35 cellular contexts compared by ENCODE assay signal in the genomic region with DNA sequence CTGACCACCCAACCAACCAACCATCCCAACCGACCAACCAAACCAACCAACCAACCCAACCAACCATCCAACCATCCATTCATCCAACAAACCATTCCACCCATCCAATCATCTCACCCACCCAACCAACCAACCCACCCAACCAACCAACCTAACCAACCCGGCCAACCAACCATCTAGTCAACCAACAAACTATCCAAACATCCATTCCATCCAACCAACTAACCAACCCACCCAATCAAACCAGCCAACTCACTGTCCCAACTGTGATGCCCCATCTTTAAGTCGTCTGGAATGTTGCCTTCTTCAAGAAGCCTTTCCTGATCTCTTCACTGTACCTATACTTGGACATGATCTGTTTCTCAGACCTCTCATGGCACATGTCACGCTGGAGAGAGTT. TPM values are rescaled to one million over a fixed set of nuclear protein-coding genes. Genes with fewer than 3 reads are reported as not detected.
"Had no signal": no experiment of that assay in that cellular context is flagged by ENCODE, and none has a peak within 500 bp of the region (broad histone marks: within the 10 kb centered on the region; RNA-seq: fewer than 3 reads in every experiment).

No MANE protein-coding gene starts in this region.

- DNase-seq: activated B cell treated with CpG ODN at 0.5 μM for 24 hours; activated CD4-positive, alpha-beta memory T cell treated with anti-CD3 and anti-CD28 coated beads, Interleukin-2, amount 10 ng/mL, durations not matched to agents 7 days and 5 days; activated CD4-positive, alpha-beta T cell treated with anti-CD3 and anti-CD28 coated beads for 48 hours; activated effector memory CD4-positive, alpha-beta T cell treated with anti-CD3 and anti-CD28 coated beads, Interleukin-2, amount 50 U/mL, for 16 hours; activated naive CD4-positive, alpha-beta T cell treated with anti-CD3 and anti-CD28 coated beads for 36 hours; activated naive CD8-positive, alpha-beta T cell treated with anti-CD3 and anti-CD28 coated beads for 36 hours; activated naive CD8-positive, alpha-beta T cell treated with anti-CD3 and anti-CD28 coated beads, Interleukin-2, amount 50 U/mL, for 24 hours; activated T-cell treated with anti-CD3 and anti-CD28 coated beads, Interleukin-2, amount 50 U/mL, for 1 hour; activated T-cell treated with anti-CD3 and anti-CD28 coated beads, Interleukin-2, amount 50 U/mL, for 48 hours; adrenal gland; amygdala; aorta; central memory CD4-positive, alpha-beta T cell; cerebellar nuclear complex; dorsolateral prefrontal cortex; effector memory CD4-positive, alpha-beta T cell; endodermal cell; foreskin melanocyte; heart right ventricle; T-helper 1 cell; T-helper 17 cell; T1000 had no signal

- H3K27ac Mint-ChIP-seq: activated B cell treated with CpG ODN at 0.5 μM for 24 hours; activated CD4-positive, alpha-beta memory T cell treated with anti-CD3 and anti-CD28 coated beads, Interleukin-2, amount 10 ng/mL, durations not matched to agents 7 days and 5 days; activated naive CD4-positive, alpha-beta T cell treated with anti-CD3 and anti-CD28 coated beads for 36 hours; activated naive CD4-positive, alpha-beta T cell treated with anti-CD3 and anti-CD28 coated beads, Interleukin-2, amount 50 U/mL, for 24 hours; activated naive CD8-positive, alpha-beta T cell treated with anti-CD3 and anti-CD28 coated beads for 36 hours; activated naive CD8-positive, alpha-beta T cell treated with anti-CD3 and anti-CD28 coated beads, Interleukin-2, amount 50 U/mL, for 24 hours; activated T-helper 1 cell treated with anti-CD3 and anti-CD28 coated beads, Interleukin-12 subunit alpha, Interleukin-12 subunit beta, Interleukin-2, Interleukin-4 antibody, amounts not matched to agents 30 ng/mL and 10 ng/mL and 1 ng/mL, durations not matched to agents 14 hours and 24 hours and 36 hours; activated T-helper 2 cell treated with anti-CD3 and anti-CD28 coated beads, Interferon-gamma antibody, Interleukin-2, Interleukin-4, amounts not matched to agents 10 μg/mL and 5 μg/mL and 100 μg/mL, durations not matched to agents 14 hours and 24 hours and 36 hours; brain; dendritic cell treated with granulocyte-macrophage colony-stimulating factor and Interleukin-4, amounts not matched to agents 40 ng/mL and 50 ng/mL, for 4 days; endodermal cell; T-helper 17 cell; T-helper 2 cell treated with Interferon-gamma antibody and Interleukin-4, amounts not matched to agents 5 μg/mL and 100 μg/mL, for 36 hours had no signal

- H3K27ac ChIP-seq: cardiac muscle cell, dorsolateral prefrontal cortex, WERI-Rb-1 had no signal

- H3K4me3 ChIP-seq: adrenal gland, breast epithelium, cardiac muscle cell, coronary artery, dorsolateral prefrontal cortex, gastroesophageal sphincter, heart right ventricle had no signal

- H3K4me3 Mint-ChIP-seq: activated B cell treated with CpG ODN at 0.5 μM for 24 hours; activated CD4-positive, alpha-beta memory T cell treated with anti-CD3 and anti-CD28 coated beads, Interleukin-2, amount 10 ng/mL, durations not matched to agents 7 days and 5 days; activated naive CD4-positive, alpha-beta T cell treated with anti-CD3 and anti-CD28 coated beads for 36 hours; activated naive CD4-positive, alpha-beta T cell treated with anti-CD3 and anti-CD28 coated beads, Interleukin-2, amount 50 U/mL, for 24 hours; activated naive CD8-positive, alpha-beta T cell treated with anti-CD3 and anti-CD28 coated beads for 36 hours; activated naive CD8-positive, alpha-beta T cell treated with anti-CD3 and anti-CD28 coated beads, Interleukin-2, amount 50 U/mL, for 24 hours; activated T-helper 1 cell treated with anti-CD3 and anti-CD28 coated beads, Interleukin-12 subunit alpha, Interleukin-12 subunit beta, Interleukin-2, Interleukin-4 antibody, amounts not matched to agents 30 ng/mL and 10 ng/mL and 1 ng/mL, durations not matched to agents 14 hours and 24 hours and 36 hours; brain; dendritic cell treated with granulocyte-macrophage colony-stimulating factor and Interleukin-4, amounts not matched to agents 40 ng/mL and 50 ng/mL, for 4 days; endodermal cell; T-helper 17 cell; T-helper 2 cell treated with Interferon-gamma antibody and Interleukin-4, amounts not matched to agents 5 μg/mL and 100 μg/mL, for 36 hours had no signal

- H3K36me3 ChIP-seq: adrenal gland, breast epithelium, cardiac muscle cell, gastroesophageal sphincter, heart right ventricle, WERI-Rb-1 had no signal

- H3K27me3 ChIP-seq: adrenal gland, breast epithelium, cardiac muscle cell, gastroesophageal sphincter, heart right ventricle had no signal

- H3K9me3 Mint-ChIP-seq: activated B cell treated with CpG ODN at 0.5 μM for 24 hours; activated CD4-positive, alpha-beta memory T cell treated with anti-CD3 and anti-CD28 coated beads, Interleukin-2, amount 10 ng/mL, durations not matched to agents 7 days and 5 days; activated naive CD4-positive, alpha-beta T cell treated with anti-CD3 and anti-CD28 coated beads for 36 hours; activated naive CD4-positive, alpha-beta T cell treated with anti-CD3 and anti-CD28 coated beads, Interleukin-2, amount 50 U/mL, for 24 hours; activated naive CD8-positive, alpha-beta T cell treated with anti-CD3 and anti-CD28 coated beads for 36 hours; activated naive CD8-positive, alpha-beta T cell treated with anti-CD3 and anti-CD28 coated beads, Interleukin-2, amount 50 U/mL, for 24 hours; activated T-helper 1 cell treated with anti-CD3 and anti-CD28 coated beads, Interleukin-12 subunit alpha, Interleukin-12 subunit beta, Interleukin-2, Interleukin-4 antibody, amounts not matched to agents 30 ng/mL and 10 ng/mL and 1 ng/mL, durations not matched to agents 14 hours and 24 hours and 36 hours; activated T-helper 2 cell treated with anti-CD3 and anti-CD28 coated beads, Interferon-gamma antibody, Interleukin-2, Interleukin-4, amounts not matched to agents 10 μg/mL and 5 μg/mL and 100 μg/mL, durations not matched to agents 14 hours and 24 hours and 36 hours; brain; dendritic cell treated with granulocyte-macrophage colony-stimulating factor and Interleukin-4, amounts not matched to agents 40 ng/mL and 50 ng/mL, for 4 days; T-helper 2 cell treated with Interferon-gamma antibody and Interleukin-4, amounts not matched to agents 5 μg/mL and 100 μg/mL, for 36 hours had no signal

- H3K36me3 Mint-ChIP-seq: activated naive CD4-positive, alpha-beta T cell treated with anti-CD3 and anti-CD28 coated beads, Interleukin-2, amount 50 U/mL, for 24 hours; activated naive CD8-positive, alpha-beta T cell treated with anti-CD3 and anti-CD28 coated beads for 36 hours; brain had no signal

- H3K27me3 Mint-ChIP-seq: activated B cell treated with CpG ODN at 0.5 μM for 24 hours; activated CD4-positive, alpha-beta memory T cell treated with anti-CD3 and anti-CD28 coated beads, Interleukin-2, amount 10 ng/mL, durations not matched to agents 7 days and 5 days; activated naive CD4-positive, alpha-beta T cell treated with anti-CD3 and anti-CD28 coated beads, Interleukin-2, amount 50 U/mL, for 24 hours; activated naive CD8-positive, alpha-beta T cell treated with anti-CD3 and anti-CD28 coated beads for 36 hours; activated naive CD8-positive, alpha-beta T cell treated with anti-CD3 and anti-CD28 coated beads, Interleukin-2, amount 50 U/mL, for 24 hours; brain; dendritic cell treated with granulocyte-macrophage colony-stimulating factor and Interleukin-4, amounts not matched to agents 40 ng/mL and 50 ng/mL, for 4 days; T-helper 17 cell had no signal

- ATAC-seq: activated CD4-positive, CD25-positive, alpha-beta regulatory T cell treated with anti-CD3 and anti-CD28 coated beads, Interleukin-2, amount 50 U/mL, for 24 hours; activated naive CD8-positive, alpha-beta T cell treated with anti-CD3 and anti-CD28 coated beads, Interleukin-2, amount 50 U/mL, for 24 hours; esophagus mucosa; gastroesophageal sphincter; heart right ventricle; T-helper 17 cell had no signal

- H3K9me3 ChIP-seq: adrenal gland, breast epithelium, gastroesophageal sphincter, heart right ventricle had no signal

- H3K4me1 Mint-ChIP-seq: activated naive CD4-positive, alpha-beta T cell treated with anti-CD3 and anti-CD28 coated beads, Interleukin-2, amount 50 U/mL, for 24 hours; activated naive CD8-positive, alpha-beta T cell treated with anti-CD3 and anti-CD28 coated beads for 36 hours; activated naive CD8-positive, alpha-beta T cell treated with anti-CD3 and anti-CD28 coated beads, Interleukin-2, amount 50 U/mL, for 24 hours; endodermal cell had no signal

RNA-seq across cellular contexts. Expression of a gene that starts 50.9 kb away (rescaled TPM):
- total RNA-seq: activated T-helper 2 cell treated with anti-CD3 and anti-CD28 coated beads, Interferon-gamma antibody, Interleukin-2, Interleukin-4, amounts not matched to agents 10 μg/mL and 5 μg/mL and 100 μg/mL, durations not matched to agents 14 hours and 24 hours and 36 hours had no signal
